9 cellular contexts compared by ENCODE assay signal in genomic region chr3:188946837-188947236, GRCh38.
A peak's percentile ranks its signal among the peaks of the same experiment; 100 is the strongest.
DNase-seq lines count a peak whose midpoint lies in the region; ATAC-seq and TF ChIP-seq lines count a peak whose summit lies in the region.
"Had no signal": no experiment of that assay in that cellular context is flagged by ENCODE, and none has a peak within 500 bp of the region (broad histone marks: within the 10 kb centered on the region; RNA-seq: fewer than 3 reads in every experiment).

No MANE protein-coding gene starts in this region.

- TF ChIP-seq RAD21 in HCT116 (IDR thresholded peaks at IDR 0.05; ENCODE audit: low read depth), result no peak

- TF ChIP-seq POLR2A in HCT116 (IDR thresholded peaks at IDR 0.05; ENCODE audit: borderline replicate concordance, extremely low read depth, insufficient read depth, insufficient read length), result peak; percentile 6

- no peaks in the 10 kb centered on the region for H3K79me2 ChIP-seq in HCT116 (ENCODE audit: insufficient read depth, low read length)

- TF ChIP-seq CTCF in HCT116 (IDR thresholded peaks at IDR 0.05 in 2 of 3, conservative IDR thresholded peaks at IDR 0.05 in 1 of 3; ENCODE audit: borderline replicate concordance in 1 of 3, insufficient read depth in 1 of 3, low read depth in 2 of 3, low read length in 2 of 3), result no peak
- TF ChIP-seq CTCF in astrocyte of the spinal cord (IDR thresholded peaks at IDR 0.05; ENCODE audit: low read depth, low read length), result no peak

- ATAC-seq in HCT116 (no peak), HG03571 (IDR thresholded peaks at IDR 0.05; ENCODE audit: unreplicated experiment) (no peak), HG02938 (IDR thresholded peaks at IDR 0.05; ENCODE audit: unreplicated experiment) (no peak)
- ATAC-seq in stimulated activated naive CD8-positive, alpha-beta T cell treated with anti-CD3 and anti-CD28 coated beads, Interleukin-15, amount 100 ng/mL, for 72 hours, result no peak

- no peaks in the 10 kb centered on the region for H3K9me3 Mint-ChIP-seq in stimulated activated naive CD8-positive, alpha-beta T cell treated with anti-CD3 and anti-CD28 coated beads, Interleukin-15, amount 100 ng/mL, for 72 hours

- no TSS peak for BruUV-seq in HCT116 (replicated peaks; lab: Mats Ljungman, UMichigan)

- RAD21 ChIA-PET in HCT116 (lab: Charles Lee; ENCODE audit: low non-redundant PET in 1 of 2, low total read pairs in 2 of 2, uncharacterized antibody in 2 of 2, unreplicated experiment in 2 of 2), result no interaction called here

- intact Hi-C loops in HCT116 (cut with micrococcal nuclease), result no loop called here

- H3K36me3 ChIP-seq in HCT116 (ENCODE audit: control insufficient read depth in 1 of 2, insufficient read depth in 2 of 2, low read length in 2 of 2) (no peaks in the 10 kb centered on the region), iPS-20b (ENCODE audit: insufficient read depth, low read depth, low read length) (no peaks in the 10 kb centered on the region), skeletal muscle tissue (ENCODE audit: control insufficient read depth in 3 of 3, insufficient read depth in 3 of 3, low read length in 3 of 3) (no peaks in the 10 kb centered on the region)

- POLR2A ChIA-PET in HCT116 (lab: Charles Lee), result interaction anchor here (1.5 to 1.6 kb wide), 2 partner anchors 1201 to 1204 kb away, joined by 5 read pairs; partner anchors contain the start of gene BCL6

- H3K9me3 ChIP-seq in HCT116 (ENCODE audit: control insufficient read depth in 1 of 2, insufficient read depth in 1 of 2, low read depth in 1 of 2, low read length in 2 of 2) (no peaks in the 10 kb centered on the region), iPS-20b (ENCODE audit: insufficient read depth, low read depth, low read length) (no peaks in the 10 kb centered on the region), skeletal muscle tissue (ENCODE audit: control insufficient read depth in 3 of 3, low read length in 3 of 3) (no peaks in the 10 kb centered on the region)

- CTCF ChIA-PET in HCT116 (lab: Charles Lee), result interaction anchor here (1.0 to 2.9 kb wide), 6 partner anchors 1201 to 1267 kb away, joined by 3 to 10 read pairs (median 7); partner anchors contain the start of gene BCL6

- H3K4me3 Mint-ChIP-seq in stimulated activated naive CD8-positive, alpha-beta T cell treated with anti-CD3 and anti-CD28 coated beads, Interleukin-15, amount 100 ng/mL, for 72 hours, result peak overlapping the region in 1 of 2 donors; percentile 63

- peaks cover 46 to 63% of the 10 kb centered on the region in 2 experiments for H3K4me1 ChIP-seq in HCT116 (ENCODE audit: control insufficient read depth in 1 of 2, insufficient read depth in 2 of 2, low read length in 2 of 2)
- peaks cover 10% of the 10 kb centered on the region for H3K4me1 ChIP-seq in iPS-20b (ENCODE audit: insufficient read depth, low read length)
- H3K4me1 ChIP-seq in skeletal muscle tissue (ENCODE audit: control insufficient read depth in 3 of 3, insufficient read depth in 3 of 3, low read length in 3 of 3), result peaks cover 38 to 56% (median 39%) of the 10 kb centered on the region in 3 donors

- H3K9me2 ChIP-seq in HCT116 (ENCODE audit: insufficient read depth), result no peaks in the 10 kb centered on the region

- H3K27me3 ChIP-seq in HCT116 (ENCODE audit: insufficient read depth, low read length) (no peaks in the 10 kb centered on the region), iPS-20b (ENCODE audit: insufficient read depth, low read length) (peaks cover 7% of the 10 kb centered on the region), skeletal muscle tissue (ENCODE audit: control insufficient read depth in 3 of 3, insufficient read depth in 3 of 3, low read length in 3 of 3) (no peaks in the 10 kb centered on the region)

- H4K20me1 ChIP-seq in HCT116 (ENCODE audit: insufficient read depth), result no peaks in the 10 kb centered on the region

- peaks cover 48% of the 10 kb centered on the region for H3K27me3 Mint-ChIP-seq in stimulated activated naive CD8-positive, alpha-beta T cell treated with anti-CD3 and anti-CD28 coated beads, Interleukin-15, amount 100 ng/mL, for 72 hours

- in situ Hi-C loops in astrocyte of the spinal cord (cut with HindIII; ENCODE audit: low sequenced_read_pairs), result no loop called here

- peak overlapping the region; percentile 85 for H3K4me2 ChIP-seq in HCT116 (ENCODE audit: low read length)

- H2AFZ ChIP-seq in HCT116 (ENCODE audit: low read depth, low read length, poor library complexity, severe bottlenecking), result peak overlapping the region; percentile 55

- peak overlapping the region; percentile 44 to 56 for H3K4me3 ChIP-seq in HCT116 (replicated peaks in 1 of 2; ENCODE audit: low read depth in 1 of 2, low read length in 2 of 2)
- H3K4me3 ChIP-seq in astrocyte of the spinal cord (ENCODE audit: low read depth, low read length), result peak overlapping the region; percentile 34
- H3K4me3 ChIP-seq in iPS-20b (ENCODE audit: low read length), result peak overlapping the region; percentile 83
- H3K4me3 ChIP-seq in skeletal muscle tissue (ENCODE audit: low read length in 3 of 3), result peak overlapping the region; percentile 69 to 70 (median 70)

- H3K9ac ChIP-seq in HCT116 (ENCODE audit: low read length) (peak overlapping the region; percentile 65), iPS-20b (ENCODE audit: low read depth, low read length) (peak overlapping the region; percentile 76; the same call in 1 of the 2 replicates), skeletal muscle tissue (ENCODE audit: low read depth in 1 of 3, low read length in 3 of 3) (peak overlapping the region; percentile 84 to 92 (median 92))

- H3K27ac Mint-ChIP-seq in stimulated activated naive CD8-positive, alpha-beta T cell treated with anti-CD3 and anti-CD28 coated beads, Interleukin-15, amount 100 ng/mL, for 72 hours, result no peak overlapping the region

- DNase-seq in HCT116 (ENCODE audit: low read depth, low spot score), result no peak
- DNase-seq in astrocyte of the spinal cord (ENCODE audit: low read depth, low spot score), result no peak
- DNase-seq in stimulated activated naive CD8-positive, alpha-beta T cell treated with anti-CD3 and anti-CD28 coated beads, Interleukin-15, amount 100 ng/mL, for 72 hours, result no peak
- DNase-seq in NAMALWA (ENCODE audit: low spot score), result no peak
- DNase-seq: stimulated activated CD4-positive, alpha-beta T cell treated with anti-CD3 and anti-CD28 coated beads, Interleukin-4, amount 100 ng/mL, for 4 hours had no signal

- H3K27ac ChIP-seq in HCT116 (ENCODE audit: low read depth, low read length) (peak overlapping the region; percentile 87), iPS-20b (ENCODE audit: low read length) (no peak overlapping the region), skeletal muscle tissue (ENCODE audit: low read depth, low read length) (peak overlapping the region; percentile 99)

- peaks cover 36% of the 10 kb centered on the region for H3K4me1 Mint-ChIP-seq in stimulated activated naive CD8-positive, alpha-beta T cell treated with anti-CD3 and anti-CD28 coated beads, Interleukin-15, amount 100 ng/mL, for 72 hours

TF ChIP-seq in HCT116, 20 proteins besides CTCF, POLR2A, EP300 and RAD21:
- no peak for TF ChIP-seq ZFX (IDR thresholded peaks at IDR 0.05)
- no peak for TF ChIP-seq YY1 (IDR thresholded peaks at IDR 0.05; ENCODE audit: extremely low read depth, insufficient replicate concordance, low read depth, low read length)
- TF ChIP-seq TCF7L2 (IDR thresholded peaks at IDR 0.05; ENCODE audit: borderline replicate concordance, extremely low read depth, insufficient read depth, insufficient read length), result no peak
- no peak for TF ChIP-seq ZNF274 (IDR thresholded peaks at IDR 0.05; ENCODE audit: low read depth, low read length)
- TF ChIP-seq EZH2 (IDR thresholded peaks at IDR 0.05), result no peak
